ENCODE assay signal across 21 cellular contexts in the genomic region with DNA sequence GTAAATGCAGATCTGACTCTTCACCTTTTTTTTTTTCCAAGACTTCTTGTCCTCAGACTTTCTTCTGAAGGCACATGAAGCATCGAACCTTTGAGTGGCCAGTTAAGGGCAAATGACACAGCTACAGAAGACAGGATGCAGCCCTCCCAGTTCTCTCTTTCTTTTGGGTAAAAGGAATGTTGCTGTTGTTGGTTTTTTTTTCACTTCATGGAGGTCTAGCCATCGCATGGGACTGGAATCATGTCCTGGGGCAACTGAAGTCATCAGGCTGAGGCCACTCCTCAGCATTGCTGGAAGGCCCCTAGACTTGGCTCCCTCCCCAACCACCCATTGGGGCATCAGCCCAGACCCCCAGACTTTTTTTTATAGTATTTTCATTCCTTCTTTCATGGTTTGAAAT.
"Had no signal": no experiment of that assay in that cellular context is flagged by ENCODE, and none has a peak within 500 bp of the region (broad histone marks: within the 10 kb centered on the region; RNA-seq: fewer than 3 reads in every experiment).

No MANE protein-coding gene starts in this region.

- H3K36me3 ChIP-seq: colonic mucosa, esophagus squamous epithelium, gastrocnemius medialis, heart left ventricle, left lung, lower lobe of right lung had no signal

- H3K79me2 ChIP-seq: hepatocyte had no signal

- H3K27me3 ChIP-seq: colonic mucosa, esophagus squamous epithelium, gastrocnemius medialis, heart left ventricle, hepatocyte, left lung had no signal

- H3K27ac ChIP-seq: colonic mucosa, epithelial cell of prostate, esophagus squamous epithelium, gastrocnemius medialis, heart left ventricle, hepatocyte, left lung, lower lobe of right lung had no signal

- H3K4me1 ChIP-seq: colonic mucosa, esophagus squamous epithelium, gastrocnemius medialis, heart left ventricle, left lung, lower lobe of right lung had no signal

- ATAC-seq: effector memory CD8-positive, alpha-beta T cell; gastrocnemius medialis; heart left ventricle; left cardiac atrium; left lung; left ventricle myocardium superior had no signal

- DNase-seq: colonic mucosa; cortex of kidney; effector CD8-positive, alpha-beta T cell; effector memory CD8-positive, alpha-beta T cell; endodermal cell; erythroblast; esophagus squamous epithelium; foreskin fibroblast; foreskin melanocyte; gastrocnemius medialis; heart left ventricle; hypothalamus; immature natural killer cell; left cardiac atrium; left ventricle myocardium superior; lower lobe of right lung; mesenchymal stem cell; midbrain had no signal

- H3K4me3 ChIP-seq: colonic mucosa, esophagus squamous epithelium, gastrocnemius medialis, heart left ventricle, hepatocyte, left lung, lower lobe of right lung had no signal

- H3K4me2 ChIP-seq: hepatocyte had no signal
